In the genomic region with DNA sequence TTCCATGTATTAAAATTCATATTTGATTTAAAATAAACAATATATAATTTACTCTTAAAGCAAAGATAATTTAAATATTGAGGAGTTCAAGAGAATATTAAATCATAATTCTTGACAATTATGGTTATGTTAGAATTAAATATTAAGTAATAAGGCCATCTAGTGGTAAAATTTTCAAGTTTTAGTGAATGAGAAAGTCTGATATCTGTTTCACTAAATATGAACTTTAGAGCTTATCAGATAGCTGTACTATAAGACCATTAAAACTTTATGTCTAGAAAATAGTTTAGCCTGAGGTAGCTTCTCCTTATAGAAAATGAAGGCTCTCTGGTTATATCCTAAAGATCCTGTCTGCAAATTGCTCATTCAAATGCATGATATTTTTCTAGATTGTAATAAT, we compare ENCODE assay signal across 8 cellular contexts.
DNase-seq lines count a peak whose midpoint lies in the region; ATAC-seq, FAIRE-seq and TF ChIP-seq lines count a peak whose summit lies in the region.
"Not testable (repeated sequence)": the region's sequence is repeated elsewhere in the genome, so short reads cannot be mapped to it uniquely, and the experiment has no call there.

No MANE protein-coding gene starts in this region.

- H2AFZ ChIP-seq in MM.1S (ENCODE audit: low read length); PC-3 (ENCODE audit: low read length); neural cell (ENCODE audit: low read depth, low read length): not testable (repeated sequence)

- peak; percentile 54 for ATAC-seq in PC-3

- not testable (repeated sequence) for H4K20me1 ChIP-seq in MM.1S (ENCODE audit: insufficient read depth, low read length); PC-3 (ENCODE audit: low read length); neural cell (ENCODE audit: insufficient read depth)

- H3K36me3 ChIP-seq in MM.1S (replicated peaks; ENCODE audit: insufficient read depth, low read length); PC-3 (ENCODE audit: low read depth, low read length); left ventricle myocardium inferior; neural cell (ENCODE audit: insufficient read depth, low read length): not testable (repeated sequence)

- not testable (repeated sequence) for H3K79me2 ChIP-seq in MM.1S (ENCODE audit: low read length); PC-3 (ENCODE audit: low read length); neural cell (replicated peaks; ENCODE audit: insufficient read depth, low read length)

- not testable (repeated sequence) for BruUV-seq in PC-3 (replicated peaks; lab: Mats Ljungman, UMichigan)

- H3K4me3 ChIP-seq in MM.1S (ENCODE audit: low read length); PC-3 (ENCODE audit: low read length); left ventricle myocardium inferior; neural cell (ENCODE audit: low read length): not testable (repeated sequence)

- H3K4me2 ChIP-seq in MM.1S (ENCODE audit: low read depth, low read length); PC-3 (ENCODE audit: low read length); neural cell (ENCODE audit: low read length): not testable (repeated sequence)

- peak; percentile 92 for FAIRE-seq in TTC549 (lab: Jason Lieb, UNC)
- peak; percentile 84 for FAIRE-seq in colon (lab: Jason Lieb, UNC)

- DNase-seq in AML-193 (lab: John Stamatoyannopoulos, UW) (peak; percentile 8 to 17), HCEC 1CT (peak; percentile 4), MM.1S (peak; percentile 25)
- not testable (repeated sequence) for DNase-seq in PC-3, left ventricle myocardium inferior

- not testable (repeated sequence) for H3K9me3 ChIP-seq in MM.1S (replicated peaks; ENCODE audit: insufficient read depth, low read length); PC-3 (ENCODE audit: low read length); left ventricle myocardium inferior (replicated peaks); neural cell (ENCODE audit: low read length)

- not testable (repeated sequence) for H3K9me2 ChIP-seq in MM.1S (replicated peaks; ENCODE audit: insufficient read depth, low read length); PC-3 (replicated peaks; ENCODE audit: low read length); neural cell (ENCODE audit: insufficient read depth, low read length)

- TF ChIP-seq RAD21 in neural cell (conservative IDR thresholded peaks at IDR 0.05) = not testable (repeated sequence)

- not testable (repeated sequence) for TF ChIP-seq CTCF in MM.1S (IDR thresholded peaks at IDR 0.05; ENCODE audit: low read length); PC-3 (conservative IDR thresholded peaks at IDR 0.05; ENCODE audit: low read depth, low read length); neural cell (IDR thresholded peaks at IDR 0.05; ENCODE audit: poor library complexity, severe bottlenecking)
- peak; percentile 22 for TF ChIP-seq CTCF in left ventricle myocardium inferior (IDR thresholded peaks at IDR 0.05; ENCODE audit: borderline replicate concordance)

- H3K9ac ChIP-seq in MM.1S (ENCODE audit: low read length); PC-3 (ENCODE audit: low read length); neural cell (ENCODE audit: low read length): not testable (repeated sequence)

- POLR2A ChIA-PET in PC-3 (lab: Charles Lee; ENCODE audit: unreplicated experiment) = not testable (repeated sequence)

- H3F3A ChIP-seq in MM.1S (ENCODE audit: insufficient read depth, low read length); PC-3 (ENCODE audit: low read length, unreplicated experiment); neural cell (ENCODE audit: insufficient read depth, low read length, poor library complexity, severe bottlenecking): not testable (repeated sequence)

- CTCF ChIA-PET in PC-3 (lab: Charles Lee) = not testable (repeated sequence)

- TF ChIP-seq EP300 in neural cell (conservative IDR thresholded peaks at IDR 0.05; ENCODE audit: poor library complexity, severe bottlenecking) = not testable (repeated sequence)

- H3K27ac ChIP-seq in MM.1S (ENCODE audit: low read length); PC-3 (ENCODE audit: low read length); left ventricle myocardium inferior (replicated peaks); neural cell (ENCODE audit: low read length): not testable (repeated sequence)

- intact Hi-C loops in PC-3 (cut with micrococcal nuclease) = loop anchor here (5.0 kb wide), 1 partner anchor 223 kb away; no protein-coding TSS in a partner anchor
- intact Hi-C loops in left ventricle myocardium inferior (cut with micrococcal nuclease) = not testable (repeated sequence)

- not testable (repeated sequence) for H3K4me1 ChIP-seq in MM.1S (ENCODE audit: low read length); PC-3 (ENCODE audit: insufficient read depth, low read length); left ventricle myocardium inferior

- H3K27me3 ChIP-seq in MM.1S (replicated peaks; ENCODE audit: insufficient read depth, low read length); PC-3 (ENCODE audit: low read length); left ventricle myocardium inferior (ENCODE audit: low read depth); neural cell (ENCODE audit: insufficient read depth, low read depth, low read length): not testable (repeated sequence)

TF ChIP-seq in neural cell, 6 proteins besides CTCF, POLR2A, EP300 and RAD21:
- TF ChIP-seq SMC3 (conservative IDR thresholded peaks at IDR 0.05; ENCODE audit: poor library complexity) = peak; percentile 41
TF ChIP-seq in neural cell: peak in this region for 1; not testable (repeated sequence) for 5.
